21 cellular contexts compared by ENCODE assay signal in genomic region chr1:230501242-230501641, GRCh38.
A peak's percentile ranks its signal among the peaks of the same experiment; 100 is the strongest.
DNase-seq lines count a peak whose midpoint lies in the region; ATAC-seq and TF ChIP-seq lines count a peak whose summit lies in the region.
"Had no signal": no experiment of that assay in that cellular context is flagged by ENCODE, and none has a peak within 500 bp of the region (broad histone marks: within the 10 kb centered on the region; RNA-seq: fewer than 3 reads in every experiment).

No MANE protein-coding gene starts in this region.

- H3K27ac ChIP-seq in esophagus muscularis mucosa (replicated peaks in 1 of 4) (no peak overlapping the region), tibial nerve (no peak overlapping the region), stomach (peak overlapping the region in 1 of 5 donors; percentile 29)

- no peak for TF ChIP-seq POLR2A in esophagus muscularis mucosa (IDR thresholded peaks at IDR 0.05; ENCODE audit: low read depth)
- TF ChIP-seq POLR2A in tibial nerve (IDR thresholded peaks at IDR 0.05): no peak
- TF ChIP-seq POLR2A in stomach (IDR thresholded peaks at IDR 0.05): no peak

- no peaks in the 10 kb centered on the region for H3K4me1 ChIP-seq in esophagus muscularis mucosa
- H3K4me1 ChIP-seq in tibial nerve: no peaks in the 10 kb centered on the region
- peaks cover 0 to 16% (median 12%) of the 10 kb centered on the region in 4 donors for H3K4me1 ChIP-seq in stomach
- H3K4me1 ChIP-seq: BE2C had no signal

- H3K27me3 ChIP-seq in esophagus muscularis mucosa (peaks cover 0 to 9% (median 0%) of the 10 kb centered on the region in 4 donors), tibial nerve (no peaks in the 10 kb centered on the region), stomach (no peaks in the 10 kb centered on the region)
- H3K27me3 ChIP-seq: BE2C had no signal

- H3K4me3 Mint-ChIP-seq in nephron: no peak overlapping the region
- no peak overlapping the region for H3K4me3 Mint-ChIP-seq in endothelial cell (ENCODE audit: unreplicated experiment)
- H3K4me3 Mint-ChIP-seq: CD4-positive, CD25-positive, alpha-beta regulatory T cell; CD8-positive, alpha-beta memory T cell had no signal

- ATAC-seq in HG02623 (IDR thresholded peaks at IDR 0.05; ENCODE audit: unreplicated experiment): no peak
- ATAC-seq: GM12878, HCT116 had no signal

- H3K27me3 Mint-ChIP-seq in nephron (ENCODE audit: low read depth) (peaks cover 14% of the 10 kb centered on the region), endothelial cell (ENCODE audit: unreplicated experiment) (no peaks in the 10 kb centered on the region)

- peak; percentile 55 for DNase-seq in NCI-H69 (lab: John Stamatoyannopoulos, UW)
- peak; percentile 64 for DNase-seq in esophagus muscularis mucosa (ENCODE audit: extremely low spot score)
- no peak for DNase-seq in tibial nerve (ENCODE audit: low spot score in 2 of 2)
- DNase-seq in endothelial cell (ENCODE audit: low spot score): no peak
- DNase-seq in stomach: no peak
- DNase-seq: ACHN; BE2C; C1 segment of cervical spinal cord; CD4-positive, CD25-positive, alpha-beta regulatory T cell; CD8-positive, alpha-beta memory T cell; COR-L47; DMS 273 treated with DMSO at 0.1 percent for 48 hours; DMS53; DND-41; EL; GOT3; H7 had no signal

- H3K27ac Mint-ChIP-seq in nephron: peak overlapping the region; percentile 58 to 76 (median 66)
- no peak overlapping the region for H3K27ac Mint-ChIP-seq in endothelial cell (ENCODE audit: unreplicated experiment)
- H3K27ac Mint-ChIP-seq: CD4-positive, CD25-positive, alpha-beta regulatory T cell; CD8-positive, alpha-beta memory T cell had no signal

- H3K9me3 ChIP-seq in esophagus muscularis mucosa (no peaks in the 10 kb centered on the region), tibial nerve (no peaks in the 10 kb centered on the region), stomach (no peaks in the 10 kb centered on the region)
- H3K9me3 ChIP-seq: BE2C had no signal

- peaks cover 62% of the 10 kb centered on the region for H3K4me1 Mint-ChIP-seq in nephron
- H3K4me1 Mint-ChIP-seq in endothelial cell (ENCODE audit: unreplicated experiment): no peaks in the 10 kb centered on the region
- H3K4me1 Mint-ChIP-seq: CD4-positive, CD25-positive, alpha-beta regulatory T cell had no signal

- H3K4me3 ChIP-seq in esophagus muscularis mucosa (no peak overlapping the region), tibial nerve (no peak overlapping the region), stomach (no peak overlapping the region)
- H3K4me3 ChIP-seq: GM12878 had no signal

- H3K36me3 Mint-ChIP-seq in nephron (ENCODE audit: low read depth) (peaks cover 7% of the 10 kb centered on the region), endothelial cell (ENCODE audit: low read depth, unreplicated experiment) (no peaks in the 10 kb centered on the region)
- H3K36me3 Mint-ChIP-seq: CD4-positive, CD25-positive, alpha-beta regulatory T cell; CD8-positive, alpha-beta memory T cell had no signal

- H3K9me3 Mint-ChIP-seq in nephron (peaks cover 9% of the 10 kb centered on the region), endothelial cell (ENCODE audit: unreplicated experiment) (no peaks in the 10 kb centered on the region)
- H3K9me3 Mint-ChIP-seq: CD4-positive, CD25-positive, alpha-beta regulatory T cell; CD8-positive, alpha-beta memory T cell had no signal

- intact Hi-C loops in esophagus muscularis mucosa (cut with DNase I) (no loop called here), stomach (cut with DNase I; ENCODE audit: low total_unique reads) (no loop called here)

- 81% methylated on average over 2 of the region's 2 CpGs for WGBS in esophagus muscularis mucosa
- WGBS in tibial nerve, 2 donors: 75 to 79% methylated on average over 2 of the region's 2 CpGs
- WGBS in stomach, 5 donors: 71 to 83% (median 76%) methylated on average over 2 of the region's 2 CpGs

- H3K36me3 ChIP-seq in esophagus muscularis mucosa (no peaks in the 10 kb centered on the region), tibial nerve (no peaks in the 10 kb centered on the region), stomach (no peaks in the 10 kb centered on the region)
- H3K36me3 ChIP-seq: BE2C had no signal

- TF ChIP-seq CTCF in esophagus muscularis mucosa (IDR thresholded peaks at IDR 0.05) (no peak), nephron (IDR thresholded peaks at IDR 0.05; ENCODE audit: unreplicated experiment in 3 of 3) (no peak), tibial nerve (IDR thresholded peaks at IDR 0.05) (no peak), endothelial cell (IDR thresholded peaks at IDR 0.05; ENCODE audit: unreplicated experiment) (no peak), stomach (IDR thresholded peaks at IDR 0.05) (no peak)

- TF ChIP-seq EP300 in esophagus muscularis mucosa (IDR thresholded peaks at IDR 0.05) (no peak), tibial nerve (IDR thresholded peaks at IDR 0.05) (no peak), stomach (IDR thresholded peaks at IDR 0.05) (no peak)

Comparison
In these comparisons a context has a peak if more than half of its experiments do, and no peak if none do; other contexts are left out.
1. DNase-seq: peak in NCI-H69 (single experiment) and esophagus muscularis mucosa (single experiment); none in tibial nerve (0 of 2), endothelial cell (single experiment) and stomach (single experiment).